8 cellular contexts compared by ENCODE assay signal in genomic region chr12:106246891-106247730, GRCh38. TPM values are rescaled to one million over a fixed set of nuclear protein-coding genes. Genes with fewer than 3 reads are reported as not detected.
DNase-seq lines count a peak whose midpoint lies in the region; ATAC-seq, FAIRE-seq and TF ChIP-seq lines count a peak whose summit lies in the region.

No MANE protein-coding gene starts in this region.

- FAIRE-seq in HTR-8/SVneo (lab: Jason Lieb, UNC): no peak
- no peak for FAIRE-seq in kidney (lab: Jason Lieb, UNC)

- H3K27me3 Mint-ChIP-seq in chondrocyte (ENCODE audit: low read depth): no peaks in the 10 kb centered on the region

- peaks cover 10 to 15% of the 10 kb centered on the region in 2 donors for H3K4me1 ChIP-seq in kidney (ENCODE audit: control insufficient read depth in 1 of 2, insufficient read depth in 1 of 2, low read depth in 1 of 2, low read length in 2 of 2)

- peak overlapping the region; percentile 90 for H3K27ac Mint-ChIP-seq in chondrocyte (ENCODE audit: unreplicated experiment)

- TF ChIP-seq CTCF in chondrocyte (IDR thresholded peaks at IDR 0.05) (peak; percentile 43), kidney (IDR thresholded peaks at IDR 0.05; ENCODE audit: borderline replicate concordance, extremely low read depth, insufficient read depth) (no peak)

- H3K4me3 ChIP-seq in kidney (ENCODE audit: low read length in 2 of 2): peak overlapping the region; percentile 70 to 72

- H3K36me3 ChIP-seq in kidney (ENCODE audit: control insufficient read depth in 1 of 2, insufficient read depth in 2 of 2, low read length in 2 of 2): no peaks in the 10 kb centered on the region

- no peaks in the 10 kb centered on the region for H3K9me3 Mint-ChIP-seq in chondrocyte (ENCODE audit: low read depth)

- peaks cover 55% of the 10 kb centered on the region for H3K4me1 Mint-ChIP-seq in chondrocyte (ENCODE audit: low read depth)

- intact Hi-C loops in kidney (cut with DNase I): no loop called here

- peak overlapping the region; percentile 82 for H3K4me3 Mint-ChIP-seq in chondrocyte (ENCODE audit: unreplicated experiment)

- H3K9ac ChIP-seq in kidney (ENCODE audit: low read length in 2 of 2): peak overlapping the region; percentile 76 to 83

- DNase-seq in Ammon's horn (ENCODE audit: low spot score) (peak; percentile 36), HTR-8/SVneo (ENCODE audit: insufficient read length, low spot score) (peak; percentile 42), chondrocyte (ENCODE audit: low spot score) (peak; percentile 95), kidney (peak; percentile 93), putamen (ENCODE audit: low spot score) (no peak)
- peak; percentile 16 to 51 (median 30) for DNase-seq in activated CD4-positive, CD25-positive, alpha-beta regulatory T cell (lab: John Stamatoyannopoulos, UW)
- peak; percentile 62 for DNase-seq in stimulated activated CD4-positive, alpha-beta T cell treated with anti-CD3 and anti-CD28 coated beads, Interleukin-15, amount 100 ng/mL, for 24 hours

- no peaks in the 10 kb centered on the region for H3K9me3 ChIP-seq in kidney (ENCODE audit: control insufficient read depth in 1 of 2, low read length in 2 of 2)

- peak; percentile 43 for ATAC-seq in GM19351 (IDR thresholded peaks at IDR 0.05; ENCODE audit: unreplicated experiment)

- peak overlapping the region; percentile 70 to 78 for H3K27ac ChIP-seq in kidney (ENCODE audit: low read depth in 2 of 2, low read length in 2 of 2)

- peaks cover 6% of the 10 kb centered on the region for H3K36me3 Mint-ChIP-seq in chondrocyte (ENCODE audit: low read depth)

RNA-seq across cellular contexts. Expression of gene CKAP4, which starts 0.7 kb away (rescaled TPM):
- total RNA-seq in chondrocyte: 329 to 348 TPM (median 333 TPM) in 3 replicates
- 43.0 TPM for total RNA-seq in kidney
- polyA plus RNA-seq in kidney (ENCODE audit: insufficient read depth, low read depth, low replicate concordance): 29.2 TPM

RNA-seq across cellular contexts. Expression of gene TCP11L2, which starts 55.4 kb away (rescaled TPM):
- 16.4 to 31.2 TPM (median 29.5 TPM) in 3 replicates for total RNA-seq in chondrocyte
- total RNA-seq in kidney: 34.5 TPM
- polyA plus RNA-seq in kidney (ENCODE audit: insufficient read depth, low read depth, low replicate concordance): 2.3 TPM
